ENCODE assay signal across 1 cellular context in genomic region chr4:8478801-8479744, GRCh38.
TF ChIP-seq lines count a peak whose summit lies in the region.

No MANE protein-coding gene starts in this region.

TF ChIP-seq in K562, 482 proteins besides CTCF, POLR2A, EP300 and RAD21 (continued from another document and continues in another):
- TF ChIP-seq ZNF609 (CRISPR knock-in tag; IDR thresholded peaks at IDR 0.05; ENCODE audit: borderline replicate concordance) (no peak), HDAC6 (IDR thresholded peaks at IDR 0.05; ENCODE audit: low read depth, low read length) (no peak), COPS2 (conservative IDR thresholded peaks at IDR 0.05) (no peak), EGR1 (conservative IDR thresholded peaks at IDR 0.05) (no peak), MCM7 (IDR thresholded peaks at IDR 0.05) (no peak), ZNF143 (CRISPR knock-in tag; IDR thresholded peaks at IDR 0.05) (0 out of 2 replicates have a peak, but pooled peaks have one; percentile 23), FUS (optimal IDR thresholded peaks at IDR 0.05; ENCODE audit: low read depth, low read length) (no peak), NR2C2 (CRISPR knock-in tag; IDR thresholded peaks at IDR 0.05) (no peak), NR2C2 (tag; IDR thresholded peaks at IDR 0.05) (peak; percentile 79), KAT7 (CRISPR knock-in tag; IDR thresholded peaks at IDR 0.05; ENCODE audit: borderline replicate concordance) (no peak), ATF2 (CRISPR knock-in tag; IDR thresholded peaks at IDR 0.05) (no peak), ATF3 (IDR thresholded peaks at IDR 0.05) (peak; percentile 99), ATF3 (CRISPR knock-in tag; conservative IDR thresholded peaks at IDR 0.05) (no peak), STAG1 (CRISPR knock-in tag; IDR thresholded peaks at IDR 0.05; ENCODE audit: borderline replicate concordance) (no peak), ZNF184 (CRISPR knock-in tag; IDR thresholded peaks at IDR 0.05) (no peak), TCFL5 (CRISPR knock-in tag; conservative IDR thresholded peaks at IDR 0.05) (no peak), ZNF764 (CRISPR knock-in tag; IDR thresholded peaks at IDR 0.05; ENCODE audit: low read depth) (no peak), ZNF445 (CRISPR knock-in tag; IDR thresholded peaks at IDR 0.05; ENCODE audit: low read depth) (no peak), NFRKB (IDR thresholded peaks at IDR 0.05; ENCODE audit: low read depth) (peak; percentile 93), TBP (optimal IDR thresholded peaks at IDR 0.05; ENCODE audit: low read depth, low read length) (no peak), CXXC5 (CRISPR knock-in tag; IDR thresholded peaks at IDR 0.05) (peak; percentile 95), ARID1B (IDR thresholded peaks at IDR 0.05) (peak; percentile 86), CHD2 (IDR thresholded peaks at IDR 0.05; ENCODE audit: low read depth, low read length) (no peak), KDM5B (IDR thresholded peaks at IDR 0.05; ENCODE audit: insufficient replicate concordance, low read depth, low read length) (no peak), ZNF407 (IDR thresholded peaks at IDR 0.05; ENCODE audit: low read depth) (no peak), BRD4 (IDR thresholded peaks at IDR 0.05) (peak; percentile 60; the same call in 1 of the 2 replicates), XRCC4 (IDR thresholded peaks at IDR 0.05; ENCODE audit: extremely low read depth, insufficient read depth, insufficient read length) (no peak), HCFC1 (IDR thresholded peaks at IDR 0.05; ENCODE audit: low read depth, low read length) (peak; percentile 22; the same call in 1 of the 2 replicates), ZNF224 (CRISPR knock-in tag; IDR thresholded peaks at IDR 0.05) (no peak), SREBF2 (CRISPR knock-in tag; IDR thresholded peaks at IDR 0.05) (no peak), SETDB1 (IDR thresholded peaks at IDR 0.05; ENCODE audit: low read length) (no peak), ZNF24 (IDR thresholded peaks at IDR 0.05) (peak; percentile 62; the same call in 1 of the 2 replicates), GTF2B (IDR thresholded peaks at IDR 0.05; ENCODE audit: extremely low read depth, insufficient read length) (no peak), ZNF583 (CRISPR knock-in tag; IDR thresholded peaks at IDR 0.05) (0 out of 2 replicates have a peak, but pooled peaks have one; percentile 61), HSF4 (CRISPR knock-in tag; IDR thresholded peaks at IDR 0.05; ENCODE audit: borderline replicate concordance) (peak; percentile 82; the same call in 1 of the 2 replicates), MAFF (IDR thresholded peaks at IDR 0.05; ENCODE audit: low read length) (peak; percentile 32; the same call in 1 of the 2 replicates), SAFB2 (IDR thresholded peaks at IDR 0.05; ENCODE audit: borderline replicate concordance, low read depth, low read length, severe bottlenecking) (no peak), SMARCA4 (IDR thresholded peaks at IDR 0.05) (peak; percentile 87)
- TF ChIP-seq, protein P1, sequence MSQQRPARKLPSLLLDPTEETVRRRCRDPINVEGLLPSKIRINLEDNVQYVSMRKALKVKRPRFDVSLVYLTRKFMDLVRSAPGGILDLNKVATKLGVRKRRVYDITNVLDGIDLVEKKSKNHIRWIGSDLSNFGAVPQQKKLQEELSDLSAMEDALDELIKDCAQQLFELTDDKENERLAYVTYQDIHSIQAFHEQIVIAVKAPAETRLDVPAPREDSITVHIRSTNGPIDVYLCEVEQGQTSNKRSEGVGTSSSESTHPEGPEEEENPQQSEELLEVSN (IDR thresholded peaks at IDR 0.05; ENCODE audit: borderline replicate concordance in 1 of 2, extremely low read depth in 1 of 2, insufficient read depth in 1 of 2, insufficient read length in 1 of 2, low read depth in 1 of 2, low read length in 1 of 2, poor library complexity in 1 of 2, severe bottlenecking in 1 of 2), result peak; percentile 6 to 24
- TF ChIP-seq, protein P2, sequence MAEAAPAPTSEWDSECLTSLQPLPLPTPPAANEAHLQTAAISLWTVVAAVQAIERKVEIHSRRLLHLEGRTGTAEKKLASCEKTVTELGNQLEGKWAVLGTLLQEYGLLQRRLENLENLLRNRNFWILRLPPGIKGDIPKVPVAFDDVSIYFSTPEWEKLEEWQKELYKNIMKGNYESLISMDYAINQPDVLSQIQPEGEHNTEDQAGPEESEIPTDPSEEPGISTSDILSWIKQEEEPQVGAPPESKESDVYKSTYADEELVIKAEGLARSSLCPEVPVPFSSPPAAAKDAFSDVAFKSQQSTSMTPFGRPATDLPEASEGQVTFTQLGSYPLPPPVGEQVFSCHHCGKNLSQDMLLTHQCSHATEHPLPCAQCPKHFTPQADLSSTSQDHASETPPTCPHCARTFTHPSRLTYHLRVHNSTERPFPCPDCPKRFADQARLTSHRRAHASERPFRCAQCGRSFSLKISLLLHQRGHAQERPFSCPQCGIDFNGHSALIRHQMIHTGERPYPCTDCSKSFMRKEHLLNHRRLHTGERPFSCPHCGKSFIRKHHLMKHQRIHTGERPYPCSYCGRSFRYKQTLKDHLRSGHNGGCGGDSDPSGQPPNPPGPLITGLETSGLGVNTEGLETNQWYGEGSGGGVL (CRISPR knock-in tag; IDR thresholded peaks at IDR 0.05), result no peak
- TF ChIP-seq, protein P3, sequence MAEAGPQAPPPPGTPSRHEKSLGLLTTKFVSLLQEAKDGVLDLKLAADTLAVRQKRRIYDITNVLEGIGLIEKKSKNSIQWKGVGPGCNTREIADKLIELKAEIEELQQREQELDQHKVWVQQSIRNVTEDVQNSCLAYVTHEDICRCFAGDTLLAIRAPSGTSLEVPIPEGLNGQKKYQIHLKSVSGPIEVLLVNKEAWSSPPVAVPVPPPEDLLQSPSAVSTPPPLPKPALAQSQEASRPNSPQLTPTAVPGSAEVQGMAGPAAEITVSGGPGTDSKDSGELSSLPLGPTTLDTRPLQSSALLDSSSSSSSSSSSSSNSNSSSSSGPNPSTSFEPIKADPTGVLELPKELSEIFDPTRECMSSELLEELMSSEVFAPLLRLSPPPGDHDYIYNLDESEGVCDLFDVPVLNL (CRISPR knock-in tag; IDR thresholded peaks at IDR 0.05; ENCODE audit: low read depth), result no peak
- TF ChIP-seq, protein P4, sequence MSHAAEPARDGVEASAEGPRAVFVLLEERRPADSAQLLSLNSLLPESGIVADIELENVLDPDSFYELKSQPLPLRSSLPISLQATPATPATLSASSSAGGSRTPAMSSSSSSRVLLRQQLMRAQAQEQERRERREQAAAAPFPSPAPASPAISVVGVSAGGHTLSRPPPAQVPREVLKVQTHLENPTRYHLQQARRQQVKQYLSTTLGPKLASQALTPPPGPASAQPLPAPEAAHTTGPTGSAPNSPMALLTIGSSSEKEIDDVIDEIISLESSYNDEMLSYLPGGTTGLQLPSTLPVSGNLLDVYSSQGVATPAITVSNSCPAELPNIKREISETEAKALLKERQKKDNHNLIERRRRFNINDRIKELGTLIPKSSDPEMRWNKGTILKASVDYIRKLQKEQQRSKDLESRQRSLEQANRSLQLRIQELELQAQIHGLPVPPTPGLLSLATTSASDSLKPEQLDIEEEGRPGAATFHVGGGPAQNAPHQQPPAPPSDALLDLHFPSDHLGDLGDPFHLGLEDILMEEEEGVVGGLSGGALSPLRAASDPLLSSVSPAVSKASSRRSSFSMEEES (CRISPR knock-in tag; IDR thresholded peaks at IDR 0.05), result no peak
